In the genomic region with DNA sequence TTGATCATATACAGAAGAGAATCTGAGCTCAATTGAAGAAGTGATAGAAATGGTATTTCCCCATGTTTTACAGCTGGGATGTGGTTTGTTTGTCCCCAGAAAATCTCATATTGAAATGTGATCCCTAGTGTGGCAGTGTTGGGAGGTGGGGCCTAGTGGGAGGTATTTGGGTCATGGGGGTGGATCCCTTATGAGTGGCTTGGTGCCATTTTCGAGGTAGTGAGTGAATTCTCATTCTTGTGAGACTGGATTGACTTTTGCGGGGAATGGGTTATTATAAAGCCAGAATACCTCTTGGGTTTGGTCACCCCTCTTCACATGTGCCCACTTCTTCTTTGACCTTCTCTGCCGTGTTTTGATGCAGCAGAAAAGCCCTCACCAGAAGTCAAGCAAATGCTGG, we compare ENCODE assay signal across 35 cellular contexts. TPM values are rescaled to one million over a fixed set of nuclear protein-coding genes. Genes with fewer than 3 reads are reported as not detected.
"Had no signal": no experiment of that assay in that cellular context is flagged by ENCODE, and none has a peak within 500 bp of the region (broad histone marks: within the 10 kb centered on the region; RNA-seq: fewer than 3 reads in every experiment).

No MANE protein-coding gene starts in this region.

- H3K9me3 ChIP-seq: adrenal gland, body of pancreas, gastroesophageal sphincter had no signal

- ATAC-seq: activated CD4-positive, alpha-beta T cell treated with anti-CD3 and anti-CD28 coated beads for 36 hours; activated CD8-positive, alpha-beta memory T cell treated with anti-CD3 and anti-CD28 coated beads, Interleukin-2, amount 10 ng/mL, durations not matched to agents 7 days and 5 days; activated CD8-positive, alpha-beta T cell treated with anti-CD3 and anti-CD28 coated beads, Interleukin-2, amount 10 ng/mL, durations not matched to agents 7 days and 5 days; activated naive CD8-positive, alpha-beta T cell treated with anti-CD3 and anti-CD28 coated beads, Interleukin-2, amount 50 U/mL, for 24 hours; body of pancreas; effector memory CD8-positive, alpha-beta T cell; foreskin keratinocyte; gastroesophageal sphincter had no signal

- DNase-seq: activated CD4-positive, alpha-beta memory T cell treated with anti-CD3 and anti-CD28 coated beads for 36 hours; activated CD4-positive, alpha-beta T cell treated with anti-CD3 and anti-CD28 coated beads for 36 hours; activated CD4-positive, alpha-beta T cell treated with anti-CD3 and anti-CD28 coated beads, Interleukin-2, amount 10 ng/mL, durations not matched to agents 24 days and 14 days; activated CD4-positive, CD25-positive, alpha-beta regulatory T cell; activated CD4-positive, CD25-positive, alpha-beta regulatory T cell treated with anti-CD3 and anti-CD28 coated beads, Interleukin-2, amount 50 U/mL, for 72 hours; activated CD8-positive, alpha-beta memory T cell treated with anti-CD3 and anti-CD28 coated beads, Interleukin-2, amount 10 ng/mL, durations not matched to agents 7 days and 5 days; activated CD8-positive, alpha-beta memory T cell treated with anti-CD3 and anti-CD28 coated beads, Interleukin-2, amount 50 U/mL, for 4 hours; activated CD8-positive, alpha-beta T cell treated with anti-CD3 and anti-CD28 coated beads, Interleukin-2, amount 10 ng/mL, durations not matched to agents 7 days and 5 days; activated effector memory CD4-positive, alpha-beta T cell treated with anti-CD3 and anti-CD28 coated beads, Interleukin-2, amount 50 U/mL, for 16 hours; activated naive CD4-positive, alpha-beta T cell treated with anti-CD3 and anti-CD28 coated beads for 36 hours; activated naive CD8-positive, alpha-beta T cell treated with anti-CD3 and anti-CD28 coated beads for 36 hours; activated naive CD8-positive, alpha-beta T cell treated with anti-CD3 and anti-CD28 coated beads, Interleukin-2, amount 50 U/mL, for 24 hours; activated T-cell treated with anti-CD3 and anti-CD28 coated beads, Interleukin-2, amount 50 U/mL, for 1 hour; activated T-cell treated with anti-CD3 and anti-CD28 coated beads, Interleukin-2, amount 50 U/mL, for 48 hours; amygdala; aorta; body of pancreas; caudate nucleus; cortex of kidney; dermis blood vessel endothelial cell; effector CD4-positive, alpha-beta T cell; effector memory CD8-positive, alpha-beta T cell; erythroblast; foreskin keratinocyte; T-helper 2 cell had no signal

- H3K4me1 ChIP-seq: adrenal gland, body of pancreas, esophagus muscularis mucosa, foreskin keratinocyte, gastroesophageal sphincter had no signal

- FAIRE-seq: colon had no signal

- H3K36me3 ChIP-seq: adrenal gland, esophagus muscularis mucosa, gastroesophageal sphincter had no signal

- H3K27ac ChIP-seq: adrenal gland, body of pancreas, esophagus muscularis mucosa, foreskin keratinocyte, gastroesophageal sphincter had no signal

- H3K4me3 ChIP-seq: adrenal gland, body of pancreas, esophagus muscularis mucosa, gastroesophageal sphincter had no signal

- H3K27me3 ChIP-seq: body of pancreas, esophagus muscularis mucosa, foreskin keratinocyte, gastroesophageal sphincter had no signal

RNA-seq across cellular contexts. Expression of gene PAGE1, which starts 29.6 kb away (rescaled TPM):
- total RNA-seq: activated CD4-positive, alpha-beta memory T cell treated with anti-CD3 and anti-CD28 coated beads for 36 hours; activated CD4-positive, alpha-beta T cell treated with anti-CD3 and anti-CD28 coated beads for 36 hours; activated CD4-positive, alpha-beta T cell treated with anti-CD3 and anti-CD28 coated beads, Interleukin-2, amount 10 ng/mL, durations not matched to agents 24 days and 14 days; activated CD8-positive, alpha-beta memory T cell treated with anti-CD3 and anti-CD28 coated beads for 36 hours; activated CD8-positive, alpha-beta memory T cell treated with anti-CD3 and anti-CD28 coated beads, Interleukin-2, amount 10 ng/mL, durations not matched to agents 7 days and 5 days; activated CD8-positive, alpha-beta T cell treated with anti-CD3 and anti-CD28 coated beads, Interleukin-2, amount 10 ng/mL, durations not matched to agents 7 days and 5 days; activated naive CD4-positive, alpha-beta T cell treated with anti-CD3 and anti-CD28 coated beads for 36 hours; activated naive CD8-positive, alpha-beta T cell treated with anti-CD3 and anti-CD28 coated beads for 36 hours; activated T-helper 1 cell treated with anti-CD3 and anti-CD28 coated beads, Interleukin-12 subunit alpha, Interleukin-12 subunit beta, Interleukin-2, Interleukin-4 antibody, amounts not matched to agents 30 ng/mL and 10 ng/mL and 1 ng/mL, durations not matched to agents 14 hours and 24 hours and 36 hours; activated T-helper 2 cell treated with anti-CD3 and anti-CD28 coated beads, Interferon-gamma antibody, Interleukin-2, Interleukin-4, amounts not matched to agents 10 μg/mL and 5 μg/mL and 100 μg/mL, durations not matched to agents 14 hours and 24 hours and 36 hours; adrenal gland; aorta; body of pancreas; chondrocyte; dermis blood vessel endothelial cell; esophagus muscularis mucosa; foreskin keratinocyte; gastroesophageal sphincter; glomerular endothelial cell; T-helper 1 cell treated with Interleukin-12 subunit alpha and Interleukin-12 subunit beta and Interleukin-4 antibody, amounts not matched to agents 30 ng/mL and 1 ng/mL, for 36 hours had no signal
- polyA plus RNA-seq: adrenal gland, aorta, foreskin keratinocyte had no signal
